In the genomic region with DNA sequence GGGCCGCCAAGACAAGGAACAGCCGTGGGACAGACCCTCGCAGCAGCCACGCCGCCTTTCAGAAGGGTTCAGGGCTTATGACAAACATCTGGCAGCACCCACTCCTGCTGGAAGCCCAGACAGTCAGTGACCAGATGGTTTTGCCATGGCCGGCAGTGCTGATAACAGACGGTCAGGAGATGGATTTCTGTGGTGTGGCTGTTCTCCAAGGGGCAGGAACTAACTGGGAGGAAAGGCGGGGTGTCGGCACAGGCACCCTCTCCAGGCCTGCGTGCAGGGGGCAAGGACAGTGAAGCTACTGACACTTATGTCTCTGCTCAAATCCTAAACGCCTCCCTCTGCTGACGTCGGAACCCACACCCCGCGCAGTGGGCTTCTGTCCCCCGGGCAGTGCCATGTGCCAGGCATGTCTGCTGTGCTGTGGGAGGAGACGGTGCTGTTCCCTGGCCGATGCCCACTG, we compare ENCODE assay signal across 18 cellular contexts.
A peak's percentile ranks its signal among the peaks of the same experiment; 100 is the strongest.
DNase-seq lines count a peak whose midpoint lies in the region; ATAC-seq and TF ChIP-seq lines count a peak whose summit lies in the region.
"Had no signal": no experiment of that assay in that cellular context is flagged by ENCODE, and none has a peak within 500 bp of the region (broad histone marks: within the 10 kb centered on the region; RNA-seq: fewer than 3 reads in every experiment).

No MANE protein-coding gene starts in this region.

- H3F3A ChIP-seq in neural progenitor cell (ENCODE audit: low read depth): no peaks in the 10 kb centered on the region

- DNase-seq in DMS 273 (lab: John Stamatoyannopoulos, UW; ENCODE audit: unreplicated experiment) (peak; percentile 72), NCI-H524 (lab: John Stamatoyannopoulos, UW) (peak; percentile 38 to 87), choroid plexus epithelial cell (ENCODE audit: low read depth) (peak; percentile 23), neural progenitor cell (ENCODE audit: low spot score) (no peak), HFFc6 (no peak)
- DNase-seq in activated naive CD8-positive, alpha-beta T cell treated with anti-CD3 and anti-CD28 coated beads for 36 hours: no peak
- DNase-seq: DMS153, EL, H9, Kasumi-1, NCI-H1105 treated with DMSO at 0.1 percent for 48 hours, NCI-H1694 treated with DMSO at 0.1 percent for 48 hours, NCI-H345, NCI-H69 had no signal

- no peaks in the 10 kb centered on the region for H3K9me3 ChIP-seq in neural progenitor cell (ENCODE audit: low read depth)

- H3K79me2 ChIP-seq in neural progenitor cell (ENCODE audit: low read depth): no peaks in the 10 kb centered on the region

- ATAC-seq in HG03460 (IDR thresholded peaks at IDR 0.05; ENCODE audit: unreplicated experiment) (no peak), HG03039 (IDR thresholded peaks at IDR 0.05; ENCODE audit: unreplicated experiment) (no peak)

- no peaks in the 10 kb centered on the region for H3K36me3 ChIP-seq in neural progenitor cell

- H3K9me3 Mint-ChIP-seq in neural progenitor cell: no peaks in the 10 kb centered on the region
- H3K9me3 Mint-ChIP-seq in HFFc6: peaks cover 71% of the 10 kb centered on the region
- H3K9me3 Mint-ChIP-seq in activated naive CD8-positive, alpha-beta T cell treated with anti-CD3 and anti-CD28 coated beads for 36 hours: no peaks in the 10 kb centered on the region
- H3K9me3 Mint-ChIP-seq: H9 had no signal

- H3K9ac ChIP-seq in neural progenitor cell: no peak overlapping the region

- H3K27ac Mint-ChIP-seq in neural progenitor cell: peak overlapping the region; percentile 72
- no peak overlapping the region for H3K27ac Mint-ChIP-seq in HFFc6
- no peak overlapping the region for H3K27ac Mint-ChIP-seq in activated naive CD8-positive, alpha-beta T cell treated with anti-CD3 and anti-CD28 coated beads for 36 hours

- H3K4me1 Mint-ChIP-seq in neural progenitor cell (peaks cover 25% of the 10 kb centered on the region), HFFc6 (ENCODE audit: low read depth) (no peaks in the 10 kb centered on the region)
- H3K4me1 Mint-ChIP-seq in activated naive CD8-positive, alpha-beta T cell treated with anti-CD3 and anti-CD28 coated beads for 36 hours: no peaks in the 10 kb centered on the region
- H3K4me1 Mint-ChIP-seq: IgD-negative memory B cell had no signal

- H2AFZ ChIP-seq in neural progenitor cell (replicated peaks): no peak overlapping the region

- H3K27me3 ChIP-seq in neural progenitor cell: no peaks in the 10 kb centered on the region

- H3K4me2 ChIP-seq in neural progenitor cell: no peak overlapping the region

- no peak overlapping the region for H3K4me3 ChIP-seq in choroid plexus epithelial cell (ENCODE audit: low read depth, low read length)
- H3K4me3 ChIP-seq in neural progenitor cell: no peak overlapping the region

- no peak for TF ChIP-seq CTCF in choroid plexus epithelial cell (conservative IDR thresholded peaks at IDR 0.05; ENCODE audit: low read depth, low read length)
- no peak for TF ChIP-seq CTCF in neural progenitor cell (IDR thresholded peaks at IDR 0.05)
- TF ChIP-seq CTCF in HFFc6 (IDR thresholded peaks at IDR 0.05): no peak

- H4K20me1 ChIP-seq in neural progenitor cell (ENCODE audit: low read depth): no peaks in the 10 kb centered on the region

- H3K4me1 ChIP-seq in neural progenitor cell: no peaks in the 10 kb centered on the region

- H3K36me3 Mint-ChIP-seq in neural progenitor cell (no peaks in the 10 kb centered on the region), HFFc6 (ENCODE audit: low read depth) (peaks cover 4% of the 10 kb centered on the region; the same call in 1 of the 2 replicates)
- H3K36me3 Mint-ChIP-seq in activated naive CD8-positive, alpha-beta T cell treated with anti-CD3 and anti-CD28 coated beads for 36 hours: no peaks in the 10 kb centered on the region
- H3K36me3 Mint-ChIP-seq: IgD-negative memory B cell had no signal

- H3K27me3 Mint-ChIP-seq in neural progenitor cell (ENCODE audit: insufficient read depth, low read depth): peaks cover 13% of the 10 kb centered on the region
- H3K27me3 Mint-ChIP-seq in HFFc6 (ENCODE audit: insufficient read depth): no peaks in the 10 kb centered on the region; the same call in 1 of the 2 replicates
- no peaks in the 10 kb centered on the region for H3K27me3 Mint-ChIP-seq in activated naive CD8-positive, alpha-beta T cell treated with anti-CD3 and anti-CD28 coated beads for 36 hours
- H3K27me3 Mint-ChIP-seq: IgD-negative memory B cell had no signal

- H3K27ac ChIP-seq in neural progenitor cell: no peak overlapping the region
- H3K27ac ChIP-seq: C4-2B had no signal

- H3K4me3 Mint-ChIP-seq in neural progenitor cell (no peak overlapping the region), HFFc6 (no peak overlapping the region)
- H3K4me3 Mint-ChIP-seq in activated naive CD8-positive, alpha-beta T cell treated with anti-CD3 and anti-CD28 coated beads for 36 hours: no peak overlapping the region
- H3K4me3 Mint-ChIP-seq: H9, IgD-negative memory B cell had no signal

Comparison
In these comparisons a context has a peak if more than half of its experiments do, and no peak if none do; other contexts are left out.
1. DNase-seq: peak in DMS 273 (single experiment), NCI-H524 (2 of 2) and choroid plexus epithelial cell (single experiment); none in neural progenitor cell (single experiment), HFFc6 (single experiment) and activated naive CD8-positive, alpha-beta T cell treated with anti-CD3 and anti-CD28 coated beads for 36 hours (single experiment).